ENCODE assay signal across 21 cellular contexts in the genomic region with DNA sequence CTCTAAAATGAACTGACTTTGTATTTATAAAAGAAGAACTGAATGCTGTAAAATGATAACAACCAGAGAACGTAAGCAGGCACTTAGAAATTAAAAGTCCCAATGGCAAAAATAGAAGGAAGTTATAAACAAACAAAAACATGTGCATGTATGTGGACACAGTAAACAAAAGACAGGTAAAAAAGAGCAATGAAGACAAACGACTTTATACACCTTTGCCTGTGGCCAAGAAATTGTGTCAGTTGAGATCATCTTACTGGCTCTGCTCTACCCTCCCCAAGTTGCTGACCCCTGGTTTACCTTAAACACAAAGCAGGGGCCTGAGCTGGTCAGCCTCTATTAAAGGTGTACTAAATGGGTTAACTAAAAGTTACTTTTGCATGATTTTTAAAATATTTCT. TPM values are rescaled to one million over a fixed set of nuclear protein-coding genes. Genes with fewer than 3 reads are reported as not detected.
A peak's percentile ranks its signal among the peaks of the same experiment; 100 is the strongest.
DNase-seq lines count a peak whose midpoint lies in the region; ATAC-seq and TF ChIP-seq lines count a peak whose summit lies in the region.
"Had no signal": no experiment of that assay in that cellular context is flagged by ENCODE, and none has a peak within 500 bp of the region (broad histone marks: within the 10 kb centered on the region; RNA-seq: fewer than 3 reads in every experiment).

No MANE protein-coding gene starts in this region.

- in situ Hi-C loops in T47D (cut with HindIII; ENCODE audit: low pct_unique_long_range_greater_than_20kb, low sequenced_read_pairs) = no loop called here

- H3K27me3 Mint-ChIP-seq in glutamatergic neuron (ENCODE audit: unreplicated experiment) = no peaks in the 10 kb centered on the region

- H3K9me3 ChIP-seq in breast epithelium = no peaks in the 10 kb centered on the region
- H3K9me3 ChIP-seq: BLaER1, MG63 had no signal

- peak overlapping the region; percentile 11 for H3K27ac Mint-ChIP-seq in glutamatergic neuron (ENCODE audit: unreplicated experiment)
- H3K27ac Mint-ChIP-seq: CD8-positive, alpha-beta T cell had no signal

- no peak for TF ChIP-seq CTCF in breast epithelium (IDR thresholded peaks at IDR 0.05)
- TF ChIP-seq CTCF in glutamatergic neuron (IDR thresholded peaks at IDR 0.05; ENCODE audit: partially characterized antibody, unreplicated experiment) = no peak

- DNase-seq in T47D (ENCODE audit: low read depth in 1 of 2, low spot score in 1 of 2) (peak; percentile 27 to 64), breast epithelium (ENCODE audit: low spot score in 2 of 2) (no peak), NCI-H2029 (lab: John Stamatoyannopoulos, UW) (peak; percentile 30), glutamatergic neuron (no peak), GF-D8 (lab: John Stamatoyannopoulos, UW) (no peak)
- DNase-seq: CD8-positive, alpha-beta T cell; DMS79; H7; IMR-90; MG63; NCI-H1048; NCI-H1436 treated with DMSO at 0.1 percent for 48 hours; NCI-H2081 treated with DMSO at 0.1 percent for 48 hours; NCI-H446; NCI-H526 treated with DMSO at 0.1 percent for 48 hours; NK-92 treated with Interleukin-12 subunit alpha and Interleukin-12 subunit beta, amount 100 ng/mL, for 24 hours; Right ventricle myocardium superior; SW 1271 had no signal

- H3K27ac ChIP-seq in breast epithelium = no peak overlapping the region
- H3K27ac ChIP-seq: BLaER1 had no signal

- H3K4me1 Mint-ChIP-seq in glutamatergic neuron (ENCODE audit: low read depth, unreplicated experiment) = peaks cover 21% of the 10 kb centered on the region

- intact Hi-C loops in breast epithelium (cut with DNase I; ENCODE audit: low total_unique reads) = loop anchor here (5.0 kb wide), 1 partner anchor 578 kb away; no protein-coding TSS in a partner anchor

- H3K27me3 ChIP-seq in breast epithelium = no peaks in the 10 kb centered on the region
- H3K27me3 ChIP-seq: BLaER1, MG63 had no signal

- TF ChIP-seq POLR2A in breast epithelium (IDR thresholded peaks at IDR 0.05) = no peak

- H3K4me1 ChIP-seq in breast epithelium = no peaks in the 10 kb centered on the region

- H3K36me3 Mint-ChIP-seq in glutamatergic neuron (ENCODE audit: unreplicated experiment) = no peaks in the 10 kb centered on the region

- H3K9me3 Mint-ChIP-seq in glutamatergic neuron (ENCODE audit: unreplicated experiment) = no peaks in the 10 kb centered on the region
- H3K9me3 Mint-ChIP-seq: CD8-positive, alpha-beta T cell had no signal

- ATAC-seq in GM19023 (IDR thresholded peaks at IDR 0.05; ENCODE audit: unreplicated experiment) (no peak), HG03139 (IDR thresholded peaks at IDR 0.05; ENCODE audit: unreplicated experiment) (no peak)
- ATAC-seq: CD8-positive, alpha-beta T cell had no signal

- no peaks in the 10 kb centered on the region for H3K36me3 ChIP-seq in breast epithelium

- H3K4me3 Mint-ChIP-seq in glutamatergic neuron (ENCODE audit: unreplicated experiment) = no peak overlapping the region
- H3K4me3 Mint-ChIP-seq: CD8-positive, alpha-beta T cell had no signal

- H3K4me3 ChIP-seq in breast epithelium = no peak overlapping the region
- H3K4me3 ChIP-seq: BLaER1, MG63 had no signal

RNA-seq across cellular contexts. Expression of gene GP5, which starts 41.7 kb away (rescaled TPM):
- total RNA-seq in breast epithelium = under 1 TPM in 1 of 3 donors, not detected in 2; 0.16 TPM
- 0.15 TPM for total RNA-seq in glutamatergic neuron (ENCODE audit: unreplicated experiment)
- total RNA-seq: H7, Right ventricle myocardium superior had no signal

RNA-seq across cellular contexts. Expression of gene ATP13A3, which starts 46.0 kb away (rescaled TPM):
- total RNA-seq in breast epithelium (100 to 1,000 TPM; 132 to 170 (median 142) TPM), glutamatergic neuron (ENCODE audit: unreplicated experiment) (41.6 TPM)

Comparison
In these comparisons a context has a peak if more than half of its experiments do, and no peak if none do; other contexts are left out.
1. DNase-seq: peak in T47D (2 of 2) and NCI-H2029 (single experiment); none in breast epithelium (0 of 2), glutamatergic neuron (single experiment) and GF-D8 (single experiment).